22 cellular contexts compared by ENCODE assay signal in the genomic region with DNA sequence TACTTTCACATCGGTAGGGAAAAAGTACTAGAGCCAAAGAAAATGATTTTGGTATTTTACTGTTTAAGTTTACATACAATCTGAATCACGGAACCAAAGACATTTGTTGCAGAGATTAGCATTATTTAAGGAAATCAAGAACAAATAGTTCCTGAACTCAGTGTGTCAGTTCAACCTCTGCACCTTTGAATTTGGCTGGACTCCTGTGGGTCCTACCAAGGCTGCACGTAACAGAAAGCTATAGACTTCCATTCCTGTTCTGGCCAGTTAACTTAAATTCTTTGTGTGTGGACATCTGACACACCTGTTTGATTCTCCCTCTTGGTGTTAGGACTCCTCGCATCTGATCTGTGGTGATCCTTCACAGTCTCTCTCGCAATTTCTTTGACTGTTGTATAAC.
"Had no signal": no experiment of that assay in that cellular context is flagged by ENCODE, and none has a peak within 500 bp of the region (broad histone marks: within the 10 kb centered on the region; RNA-seq: fewer than 3 reads in every experiment).

No MANE protein-coding gene starts in this region.

- H3K27ac ChIP-seq: SJCRH30 had no signal

- H3K9me3 ChIP-seq: MG63, SJCRH30 had no signal

- H3K4me3 ChIP-seq: MG63, SJCRH30 had no signal

- H3K4me1 ChIP-seq: SJCRH30 had no signal

- H3K27me3 ChIP-seq: MG63 had no signal

- H3K36me3 ChIP-seq: MG63, SJCRH30 had no signal

- DNase-seq: IMR-90, Karpas-422, KG1, MG63, NCI-H1092, NCI-H1105 treated with DMSO at 0.1 percent for 48 hours, NCI-H1417 treated with DMSO at 0.1 percent for 48 hours, NCI-H146, NCI-H1694 treated with DMSO at 0.1 percent for 48 hours, NCI-H2029, NCI-H2081 treated with DMSO at 0.1 percent for 48 hours, NCI-H2171, NCI-H226, NCI-H446, NCI-H510A, NCI-H524 treated with DMSO at 0.1 percent for 48 hours, NCI-H69, NCI-H774, SHP77 treated with DMSO at 0.1 percent for 48 hours, SJCRH30 had no signal

- ATAC-seq: Right ventricle myocardium inferior, SK-N-SH treated with all-trans-retinoic acid at 6 μM for 48 hours had no signal
